Comparison of ENCODE assay signal across 16 cellular contexts in the genomic region with DNA sequence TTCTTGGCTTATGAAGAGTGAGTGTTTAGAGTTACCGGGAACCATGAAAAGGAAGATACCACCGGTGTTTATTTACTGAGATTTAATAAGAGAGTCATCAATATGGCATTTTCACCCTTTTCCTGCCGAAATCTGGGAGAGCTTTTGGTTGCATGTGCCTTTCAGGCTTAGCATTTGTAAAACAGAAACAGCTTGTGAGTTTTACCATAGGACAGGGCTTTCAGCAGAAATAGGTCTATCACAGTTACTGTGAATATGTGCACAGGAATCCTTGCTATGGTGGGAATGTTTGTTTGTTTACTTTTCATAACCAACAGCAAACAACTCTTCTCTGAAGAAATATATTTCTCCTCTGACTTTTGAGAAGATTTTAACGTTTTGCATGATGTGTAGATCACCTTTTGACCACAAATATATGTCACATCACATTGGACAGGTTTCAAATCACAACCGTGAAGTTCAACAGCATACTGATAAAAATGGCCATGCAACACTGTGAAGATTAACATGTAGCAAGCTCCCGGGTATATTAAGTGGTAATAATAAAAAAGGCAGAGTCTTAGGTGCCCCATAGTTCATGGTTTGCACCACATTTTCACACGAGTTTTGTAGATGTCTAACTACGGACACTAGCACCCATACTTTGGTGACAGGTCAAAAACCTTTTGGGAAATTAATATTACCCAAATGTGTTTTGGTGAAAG. TPM values are rescaled to one million over a fixed set of nuclear protein-coding genes. Genes with fewer than 3 reads are reported as not detected.
A peak's percentile ranks its signal among the peaks of the same experiment; 100 is the strongest.
DNase-seq lines count a peak whose midpoint lies in the region; ATAC-seq and TF ChIP-seq lines count a peak whose summit lies in the region.
"Had no signal": no experiment of that assay in that cellular context is flagged by ENCODE, and none has a peak within 500 bp of the region (broad histone marks: within the 10 kb centered on the region; RNA-seq: fewer than 3 reads in every experiment).

No MANE protein-coding gene starts in this region.

- TF ChIP-seq RAD21 in IMR-90 (IDR thresholded peaks at IDR 0.05; ENCODE audit: low read length): no peak

- H3K4me3 ChIP-seq in IMR-90 (ENCODE audit: insufficient read depth, low read depth, low read length) (no peak overlapping the region), subcutaneous abdominal adipose tissue (ENCODE audit: low read depth in 1 of 5, low read length in 5 of 5) (no peak overlapping the region), WERI-Rb-1 (ENCODE audit: low read depth, low read length) (no peak overlapping the region)
- H3K4me3 ChIP-seq: sigmoid colon, SJCRH30, thyroid gland had no signal

- H3K56ac ChIP-seq in IMR-90 (ENCODE audit: extremely low read depth, insufficient read depth, low read length): no peak overlapping the region

- no peak overlapping the region for H3K4ac ChIP-seq in IMR-90 (ENCODE audit: low read depth, low read length)

- H3K18ac ChIP-seq in IMR-90 (ENCODE audit: low read depth, low read length): no peak overlapping the region

- no peak overlapping the region for H3K14ac ChIP-seq in IMR-90 (replicated peaks; ENCODE audit: low read depth, low read length)

- POLR2A ChIA-PET in IMR-90 (lab: Charles Lee; ENCODE audit: unreplicated experiment): no interaction called here
- POLR2A ChIA-PET in activated B cell treated with CpG ODN at 0.5 μM for 24 hours (lab: Charles Lee): interaction anchor here (0.6 kb wide), 1 partner anchor 22 kb away, joined by 3 read pairs; no protein-coding TSS in a partner anchor

- no peak overlapping the region for H2AK9ac ChIP-seq in IMR-90 (replicated peaks; ENCODE audit: low read depth, low read length, poor library complexity)

- H3K36me3 Mint-ChIP-seq in activated B cell treated with CpG ODN at 0.5 μM for 24 hours (ENCODE audit: low read depth): peaks cover 19% of the 10 kb centered on the region
- H3K36me3 Mint-ChIP-seq: naive thymus-derived CD8-positive, alpha-beta T cell had no signal

- no peak overlapping the region for H2BK5ac ChIP-seq in IMR-90 (ENCODE audit: low read depth, low read length, poor library complexity, severe bottlenecking)

- H3K4me3 Mint-ChIP-seq in activated B cell treated with CpG ODN at 0.5 μM for 24 hours: no peak overlapping the region
- H3K4me3 Mint-ChIP-seq: H9; naive thymus-derived CD8-positive, alpha-beta T cell had no signal

- peak overlapping the region; percentile 68 for H3K27ac Mint-ChIP-seq in activated B cell treated with CpG ODN at 0.5 μM for 24 hours
- H3K27ac Mint-ChIP-seq: H9; naive thymus-derived CD8-positive, alpha-beta T cell had no signal

- no peak overlapping the region for H4K91ac ChIP-seq in IMR-90 (ENCODE audit: insufficient read depth, low read depth, low read length)

- peaks cover 74% of the 10 kb centered on the region for H3K4me1 Mint-ChIP-seq in activated B cell treated with CpG ODN at 0.5 μM for 24 hours
- H3K4me1 Mint-ChIP-seq: H9 had no signal

- H3K79me1 ChIP-seq in IMR-90 (ENCODE audit: low read depth in 1 of 2, low read length in 2 of 2): no peaks in the 10 kb centered on the region

- H2BK20ac ChIP-seq in IMR-90 (ENCODE audit: low read depth, low read length): no peak overlapping the region

- H2BK15ac ChIP-seq in IMR-90 (ENCODE audit: low read depth, low read length): no peak overlapping the region

- intact Hi-C loops in IMR-90 (cut with micrococcal nuclease) (no loop called here), activated B cell treated with CpG ODN at 0.5 μM for 24 hours (cut with micrococcal nuclease) (loop anchor here (10.0 kb wide), 1 partner anchor 469 kb away; no protein-coding TSS in a partner anchor)

- TF ChIP-seq CTCF in IMR-90 (conservative IDR thresholded peaks at IDR 0.05; ENCODE audit: low read depth, low read length): no peak
- TF ChIP-seq CTCF in activated B cell treated with CpG ODN at 0.5 μM for 24 hours (IDR thresholded peaks at IDR 0.05): no peak
- no peak for TF ChIP-seq CTCF in foreskin keratinocyte (conservative IDR thresholded peaks at IDR 0.05)
- TF ChIP-seq CTCF in WERI-Rb-1 (IDR thresholded peaks at IDR 0.05; ENCODE audit: low read depth, low read length): no peak

- no peaks in the 10 kb centered on the region for H3K27me3 ChIP-seq in IMR-90 (ENCODE audit: control insufficient read depth, insufficient read depth, low read length)
- H3K27me3 ChIP-seq in foreskin keratinocyte: no peaks in the 10 kb centered on the region
- no peaks in the 10 kb centered on the region for H3K27me3 ChIP-seq in subcutaneous abdominal adipose tissue (ENCODE audit: control insufficient read depth in 5 of 5, insufficient read depth in 4 of 5, low read length in 5 of 5)
- no peaks in the 10 kb centered on the region for H3K27me3 ChIP-seq in WERI-Rb-1 (ENCODE audit: insufficient read depth, low read depth, severe bottlenecking)
- H3K27me3 ChIP-seq: sigmoid colon, SJCRH30, thyroid gland had no signal

- no peak overlapping the region for H2AK5ac ChIP-seq in IMR-90 (ENCODE audit: low read depth, low read length)

- no peaks in the 10 kb centered on the region for H3K27me3 Mint-ChIP-seq in activated B cell treated with CpG ODN at 0.5 μM for 24 hours
- H3K27me3 Mint-ChIP-seq: naive thymus-derived CD8-positive, alpha-beta T cell had no signal

- H3K9ac ChIP-seq in IMR-90 (ENCODE audit: low read depth, low read length): no peak overlapping the region
- H3K9ac ChIP-seq in subcutaneous abdominal adipose tissue (ENCODE audit: low read length in 5 of 5): peak overlapping the region in 1 of 5 donors; percentile 28

- BruUV-seq in IMR-90 (replicated peaks; lab: Mats Ljungman, UMichigan): no TSS peak

- DNase-seq in IMR-90 (no peak), activated B cell treated with CpG ODN at 0.5 μM for 24 hours (no peak), foreskin keratinocyte (no peak), WERI-Rb-1 (no peak), cerebellum (ENCODE audit: low spot score) (no peak)
- DNase-seq: activated CD4-positive, CD25-positive, alpha-beta regulatory T cell; amygdala; H9; naive thymus-derived CD8-positive, alpha-beta T cell; NCI-H1417 treated with DMSO at 0.1 percent for 48 hours; NCI-H524 treated with DMSO at 0.1 percent for 48 hours; sigmoid colon; SJCRH30; thyroid gland had no signal

- no peak overlapping the region for H2BK120ac ChIP-seq in IMR-90 (ENCODE audit: low read depth, low read length)

- ATAC-seq in IMR-90 (ENCODE audit: low read depth): peak; percentile 50
- ATAC-seq in activated B cell treated with CpG ODN at 0.5 μM for 24 hours (ENCODE audit: low read depth): no peak
- ATAC-seq in foreskin keratinocyte: no peak
- no peak for ATAC-seq in GM18502 (IDR thresholded peaks at IDR 0.05; ENCODE audit: poor library complexity, unreplicated experiment)
- ATAC-seq: naive thymus-derived CD8-positive, alpha-beta T cell had no signal

- no peaks in the 10 kb centered on the region for H3K9me1 ChIP-seq in IMR-90 (ENCODE audit: insufficient read depth, low read length)

- H3K4me1 ChIP-seq in IMR-90 (ENCODE audit: control insufficient read depth, insufficient read depth, low read length): peaks cover 2% of the 10 kb centered on the region
- peaks cover 33% of the 10 kb centered on the region for H3K4me1 ChIP-seq in foreskin keratinocyte
- peaks cover 0 to 48% (median 37%) of the 10 kb centered on the region in 5 donors for H3K4me1 ChIP-seq in subcutaneous abdominal adipose tissue (ENCODE audit: control insufficient read depth in 5 of 5, insufficient read depth in 5 of 5, low read length in 5 of 5)

- no peak overlapping the region for H4K5ac ChIP-seq in IMR-90 (ENCODE audit: low read depth, low read length)

- H4K8ac ChIP-seq in IMR-90 (ENCODE audit: low read depth in 2 of 2, low read length in 2 of 2): no peak overlapping the region

- H3K9me3 Mint-ChIP-seq in activated B cell treated with CpG ODN at 0.5 μM for 24 hours: no peaks in the 10 kb centered on the region
- H3K9me3 Mint-ChIP-seq: H9 had no signal

- H3K23ac ChIP-seq in IMR-90 (ENCODE audit: low read depth, low read length): no peak overlapping the region

- no peaks in the 10 kb centered on the region for H3K9me3 ChIP-seq in IMR-90 (ENCODE audit: control insufficient read depth, insufficient read depth, low read length)
- no peaks in the 10 kb centered on the region for H3K9me3 ChIP-seq in subcutaneous abdominal adipose tissue (ENCODE audit: control insufficient read depth in 5 of 5, low read length in 5 of 5)
- no peaks in the 10 kb centered on the region for H3K9me3 ChIP-seq in WERI-Rb-1 (ENCODE audit: severe bottlenecking)
- H3K9me3 ChIP-seq: sigmoid colon, SJCRH30, thyroid gland had no signal

- dilution Hi-C loops in IMR-90 (cut with HindIII; ENCODE audit: low sequenced_read_pairs, unreplicated experiment): no loop called here

- WGBS in IMR-90 (ENCODE audit: extremely low coverage in 2 of 2, insufficient read length in 1 of 2), 2 experiments: no CpG with 5 or more reads among the region's 8 CpGs

- H2AFZ ChIP-seq in IMR-90 (replicated peaks; ENCODE audit: low read length, poor library complexity): no peak overlapping the region

- H3K4me2 ChIP-seq in IMR-90 (ENCODE audit: low read depth, low read length): no peak overlapping the region

- in situ Hi-C loops in IMR-90 (cut with MboI; ENCODE audit: low sequenced_read_pairs): no loop called here

- H3K27ac ChIP-seq in IMR-90 (ENCODE audit: insufficient read depth, low read length) (no peak overlapping the region), foreskin keratinocyte (peak overlapping the region; percentile 55), subcutaneous abdominal adipose tissue (ENCODE audit: low read depth, low read length) (peak overlapping the region; percentile 66), WERI-Rb-1 (no peak overlapping the region)
- H3K27ac ChIP-seq: sigmoid colon, SJCRH30, thyroid gland had no signal

- CTCF ChIA-PET in IMR-90 (lab: Yijun Ruan, JAX) (no interaction called here), activated B cell treated with CpG ODN at 0.5 μM for 24 hours (lab: Charles Lee) (interaction anchor here (0.7 kb wide), 1 partner anchor 21 kb away, joined by 3 read pairs; a partner anchor contains a TSS)

- no peaks in the 10 kb centered on the region for H3K36me3 ChIP-seq in IMR-90 (ENCODE audit: control insufficient read depth, insufficient read depth, low read length)
- H3K36me3 ChIP-seq in subcutaneous abdominal adipose tissue (ENCODE audit: control insufficient read depth in 5 of 5, insufficient read depth in 5 of 5, low read length in 5 of 5): no peaks in the 10 kb centered on the region
- H3K36me3 ChIP-seq in WERI-Rb-1: no peaks in the 10 kb centered on the region
- H3K36me3 ChIP-seq: sigmoid colon, thyroid gland had no signal

- no peak for TF ChIP-seq POLR2A in IMR-90 (IDR thresholded peaks at IDR 0.05; ENCODE audit: low read depth, low read length)

- H4K20me1 ChIP-seq in IMR-90 (ENCODE audit: insufficient read depth, low read length): no peaks in the 10 kb centered on the region

TF ChIP-seq in IMR-90, 13 proteins besides CTCF, POLR2A, EP300 and RAD21 (continues in another document):
- TF ChIP-seq MAFK (IDR thresholded peaks at IDR 0.05; ENCODE audit: low read depth, low read length) (no peak), SMC3 (IDR thresholded peaks at IDR 0.05; ENCODE audit: low read depth, low read length) (no peak)

RNA-seq across cellular contexts. Expression of a gene that starts 21.3 kb away (rescaled TPM):
- 21.9 and 24.0 TPM in 2 replicates for total RNA-seq in IMR-90 (2012; rRNA removed)
- polyA plus RNA-seq in IMR-90 (2012; rRNA removed): 11.3 and 11.9 TPM in 2 replicates
- 3.7 and 5.5 TPM in 2 replicates for polyA plus RNA-seq in IMR-90 (2012; cell fraction: cytosol; rRNA removed)
- polyA plus RNA-seq in IMR-90 (2012; cell fraction: nucleus; rRNA removed; ENCODE audit: low replicate concordance): 3.1 and 16.0 TPM in 2 replicates
- 155 and 231 TPM in 2 replicates for total RNA-seq in activated B cell treated with CpG ODN at 0.5 μM for 24 hours
- total RNA-seq in foreskin keratinocyte: 0.99 and 1.4 TPM in 2 replicates
- 0.45 and 0.71 TPM in 2 replicates for polyA plus RNA-seq in foreskin keratinocyte
- 12.9 TPM for total RNA-seq in cerebellum
- polyA plus RNA-seq: naive thymus-derived CD8-positive, alpha-beta T cell had no signal

Comparison
In these comparisons a context has a peak if more than half of its experiments do, and no peak if none do; other contexts are left out.
1. H3K27ac ChIP-seq: peak in foreskin keratinocyte (single experiment) and subcutaneous abdominal adipose tissue (single experiment); none in IMR-90 (single experiment) and WERI-Rb-1 (single experiment).